1 cellular context compared by ENCODE assay signal in genomic region chr20:32685541-32686529, GRCh38.
TF ChIP-seq lines count a peak whose summit lies in the region.

No MANE protein-coding gene starts in this region.

TF ChIP-seq in H1, 55 proteins besides CTCF, POLR2A, EP300 and RAD21:
- TF ChIP-seq CHD1 (IDR thresholded peaks at IDR 0.05; ENCODE audit: low read depth, low read length) (no peak), CHD2 (IDR thresholded peaks at IDR 0.05; ENCODE audit: low read length) (no peak), ASH2L (IDR thresholded peaks at IDR 0.05; ENCODE audit: low read length) (no peak)
